ENCODE assay signal across 8 cellular contexts in genomic region chr4:108849611-108850406, GRCh38.
DNase-seq lines count a peak whose midpoint lies in the region; ATAC-seq and TF ChIP-seq lines count a peak whose summit lies in the region.

No MANE protein-coding gene starts in this region.

- H3K4me3 Mint-ChIP-seq in activated naive CD8-positive, alpha-beta T cell treated with anti-CD3 and anti-CD28 coated beads for 36 hours = peak overlapping the region; percentile 18
- no peak overlapping the region for H3K4me3 Mint-ChIP-seq in stimulated activated naive B cell treated with anti-CD40 and anti-IgM and Interleukin-4, amounts not matched to agents 10 μg/mL and 1 μg/mL and 100 μg/mL, for 72 hours

- peaks cover 17% of the 10 kb centered on the region for H3K4me1 Mint-ChIP-seq in activated naive CD8-positive, alpha-beta T cell treated with anti-CD3 and anti-CD28 coated beads for 36 hours
- peaks cover 4 to 17% of the 10 kb centered on the region in 2 donors for H3K4me1 Mint-ChIP-seq in stimulated activated naive B cell treated with anti-CD40 and anti-IgM and Interleukin-4, amounts not matched to agents 10 μg/mL and 1 μg/mL and 100 μg/mL, for 72 hours

- H3K36me3 Mint-ChIP-seq in activated naive CD8-positive, alpha-beta T cell treated with anti-CD3 and anti-CD28 coated beads for 36 hours = no peaks in the 10 kb centered on the region
- H3K36me3 Mint-ChIP-seq in stimulated activated naive B cell treated with anti-CD40 and anti-IgM and Interleukin-4, amounts not matched to agents 10 μg/mL and 1 μg/mL and 100 μg/mL, for 72 hours = no peaks in the 10 kb centered on the region

- H3K27ac Mint-ChIP-seq in activated naive CD8-positive, alpha-beta T cell treated with anti-CD3 and anti-CD28 coated beads for 36 hours = no peak overlapping the region
- H3K27ac Mint-ChIP-seq in stimulated activated naive B cell treated with anti-CD40 and anti-IgM and Interleukin-4, amounts not matched to agents 10 μg/mL and 1 μg/mL and 100 μg/mL, for 72 hours = no peak overlapping the region

- no peak for TF ChIP-seq CTCF in omental fat pad (IDR thresholded peaks at IDR 0.05)

- H3K27me3 Mint-ChIP-seq in activated naive CD8-positive, alpha-beta T cell treated with anti-CD3 and anti-CD28 coated beads for 36 hours = peaks cover 11% of the 10 kb centered on the region
- no peaks in the 10 kb centered on the region for H3K27me3 Mint-ChIP-seq in stimulated activated naive B cell treated with anti-CD40 and anti-IgM and Interleukin-4, amounts not matched to agents 10 μg/mL and 1 μg/mL and 100 μg/mL, for 72 hours

- peak; percentile 93 for ATAC-seq in GM19452 (IDR thresholded peaks at IDR 0.05; ENCODE audit: unreplicated experiment)
- peak; percentile 92 for ATAC-seq in HG03378 (IDR thresholded peaks at IDR 0.05; ENCODE audit: unreplicated experiment)
- ATAC-seq in stimulated activated naive B cell treated with anti-CD40 and anti-IgM and Interleukin-4, amounts not matched to agents 10 μg/mL and 1 μg/mL and 100 μg/mL, for 72 hours (replicated peaks) = peak; percentile 83 to 95
- ATAC-seq in omental fat pad (ENCODE audit: low FRiP score) = no peak

- DNase-seq in AG08396 (ENCODE audit: low spot score) (peak; percentile 9), hypothalamus (lab: John Stamatoyannopoulos, UW) (no peak), NCI-H1092 treated with DMSO at 0.1 percent for 48 hours (lab: John Stamatoyannopoulos, UW) (no peak), omental fat pad (ENCODE audit: low spot score) (no peak)
- DNase-seq in activated naive CD8-positive, alpha-beta T cell treated with anti-CD3 and anti-CD28 coated beads for 36 hours = no peak
- DNase-seq in stimulated activated naive B cell treated with anti-CD40 and anti-IgM and Interleukin-4, amounts not matched to agents 10 μg/mL and 1 μg/mL and 100 μg/mL, for 72 hours = no peak

- peaks cover 1% of the 10 kb centered on the region for H3K9me3 Mint-ChIP-seq in activated naive CD8-positive, alpha-beta T cell treated with anti-CD3 and anti-CD28 coated beads for 36 hours
- no peaks in the 10 kb centered on the region for H3K9me3 Mint-ChIP-seq in stimulated activated naive B cell treated with anti-CD40 and anti-IgM and Interleukin-4, amounts not matched to agents 10 μg/mL and 1 μg/mL and 100 μg/mL, for 72 hours
